19 cellular contexts compared by ENCODE assay signal in the genomic region with DNA sequence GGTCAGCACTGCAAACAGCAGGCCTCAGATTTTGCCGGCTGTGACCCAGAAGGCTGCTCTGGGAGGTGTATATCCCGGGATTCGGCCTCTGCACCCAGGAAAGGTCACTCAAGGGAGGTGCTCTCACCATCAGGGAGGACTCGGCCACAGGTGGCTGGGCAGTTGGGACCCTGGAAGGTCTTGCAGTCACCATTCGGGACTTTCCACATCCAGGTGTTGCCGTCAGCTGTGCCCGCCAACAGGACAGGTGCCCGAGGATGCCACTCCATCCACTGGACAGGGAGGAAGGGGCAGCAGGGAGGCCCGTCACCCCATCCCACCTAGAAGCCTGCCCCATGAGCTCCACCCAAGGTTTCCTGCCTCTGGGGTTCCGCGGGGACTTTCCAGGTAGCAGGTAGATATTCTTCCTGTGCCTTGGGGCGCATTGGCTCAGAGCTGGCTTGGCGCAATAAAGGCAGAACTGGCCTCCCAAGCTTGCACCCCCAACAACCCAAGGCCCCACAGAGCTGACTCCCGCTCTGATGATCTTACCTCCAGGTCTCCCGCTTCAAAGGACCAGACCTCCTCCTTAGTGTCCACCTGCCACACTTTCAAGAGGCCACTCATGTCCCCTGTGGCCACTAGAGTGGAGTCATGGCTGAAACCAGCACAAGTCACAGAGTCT. TPM values are rescaled to one million over a fixed set of nuclear protein-coding genes. Genes with fewer than 3 reads are reported as not detected.
"Had no signal": no experiment of that assay in that cellular context is flagged by ENCODE, and none has a peak within 500 bp of the region (broad histone marks: within the 10 kb centered on the region; RNA-seq: fewer than 3 reads in every experiment).

No MANE protein-coding gene starts in this region.

- ATAC-seq: activated naive CD8-positive, alpha-beta T cell treated with anti-CD3 and anti-CD28 coated beads, Interleukin-2, amount 50 U/mL, for 24 hours; gastrocnemius medialis; heart right ventricle; left lung had no signal

- H3K4me3 Mint-ChIP-seq: activated naive CD8-positive, alpha-beta T cell treated with anti-CD3 and anti-CD28 coated beads, Interleukin-2, amount 50 U/mL, for 24 hours; memory B cell had no signal

- H3K27me3 Mint-ChIP-seq: activated naive CD8-positive, alpha-beta T cell treated with anti-CD3 and anti-CD28 coated beads, Interleukin-2, amount 50 U/mL, for 24 hours; memory B cell had no signal

- H3K9me3 Mint-ChIP-seq: activated naive CD8-positive, alpha-beta T cell treated with anti-CD3 and anti-CD28 coated beads, Interleukin-2, amount 50 U/mL, for 24 hours; memory B cell had no signal

- H3K27me3 ChIP-seq: cardiac muscle cell, gastrocnemius medialis, heart right ventricle, left lung, ovary, thyroid gland had no signal

- H3K27ac ChIP-seq: cardiac muscle cell, coronary artery, epithelial cell of prostate, gastrocnemius medialis, heart right ventricle, ovary, thyroid gland, VCaP had no signal

- H3K9me3 ChIP-seq: gastrocnemius medialis, heart right ventricle, left lung, ovary, thyroid gland had no signal

- H3K27ac Mint-ChIP-seq: activated naive CD8-positive, alpha-beta T cell treated with anti-CD3 and anti-CD28 coated beads, Interleukin-2, amount 50 U/mL, for 24 hours had no signal

- DNase-seq: activated effector memory CD4-positive, alpha-beta T cell treated with anti-CD3 and anti-CD28 coated beads, Interleukin-2, amount 50 U/mL, for 16 hours; activated naive CD8-positive, alpha-beta T cell treated with anti-CD3 and anti-CD28 coated beads, Interleukin-2, amount 50 U/mL, for 24 hours; activated T-cell treated with anti-CD3 and anti-CD28 coated beads for 4 hours; effector memory CD4-positive, alpha-beta T cell; gastrocnemius medialis; heart right ventricle; islet precursor cell; stimulated activated CD4-positive, alpha-beta T cell treated with anti-CD3 and anti-CD28 coated beads, Interleukin-4, amount 100 ng/mL, for 4 hours; SW 1271; T1000; thyroid gland had no signal

- H3K4me3 ChIP-seq: cardiac muscle cell, coronary artery, gastrocnemius medialis, heart right ventricle, left lung, ovary, thyroid gland had no signal

RNA-seq across cellular contexts. Expression of a gene that starts 5.6 kb away (rescaled TPM):
- polyA plus RNA-seq: neural cell had no signal

RNA-seq across cellular contexts. Expression of a gene that starts 25.9 kb away (rescaled TPM):
- polyA plus RNA-seq: neural cell had no signal
